8 cellular contexts compared by ENCODE assay signal in genomic region chr11:130001491-130002351, GRCh38. TPM values are rescaled to one million over a fixed set of nuclear protein-coding genes. Genes with fewer than 3 reads are reported as not detected.
A peak's percentile ranks its signal among the peaks of the same experiment; 100 is the strongest.
DNase-seq lines count a peak whose midpoint lies in the region; ATAC-seq and TF ChIP-seq lines count a peak whose summit lies in the region.

No MANE protein-coding gene starts in this region.

- peaks cover 43% of the 10 kb centered on the region for H3K79me2 ChIP-seq in osteoblast (ENCODE audit: insufficient read depth, low read length)

- H3K4me2 ChIP-seq in osteoblast (ENCODE audit: insufficient read depth, low read length), result peak overlapping the region; percentile 97

- no peaks in the 10 kb centered on the region for H3K9me3 ChIP-seq in osteoblast (ENCODE audit: low read depth, low read length)
- H3K9me3 ChIP-seq in uterus, result no peaks in the 10 kb centered on the region

- H3K4me3 ChIP-seq in osteoblast (ENCODE audit: insufficient read depth, low read length) (peak overlapping the region; percentile 82), uterus (peak overlapping the region; percentile 65 to 84)

- intact Hi-C loops in head of caudate nucleus (cut with DNase I) (loop anchor here (2.0 kb wide), 1 partner anchor 67 kb away; the partner anchor contains the start of gene APLP2), uterus (cut with DNase I; ENCODE audit: low total_unique reads) (loop anchor here (2.0 kb wide), 1 partner anchor 69 kb away; no protein-coding TSS in a partner anchor)

- H3K27ac ChIP-seq in osteoblast (ENCODE audit: low read depth, low read length), result peak overlapping the region; percentile 100
- peak overlapping the region; percentile 100 for H3K27ac ChIP-seq in uterus

- H3K9me3 Mint-ChIP-seq in activated naive CD4-positive, alpha-beta T cell treated with anti-CD3 and anti-CD28 coated beads, Interleukin-2, amount 50 U/mL, for 24 hours, result no peaks in the 10 kb centered on the region

- H3K27me3 Mint-ChIP-seq in activated naive CD4-positive, alpha-beta T cell treated with anti-CD3 and anti-CD28 coated beads, Interleukin-2, amount 50 U/mL, for 24 hours, result no peaks in the 10 kb centered on the region

- ATAC-seq in GM18502 (IDR thresholded peaks at IDR 0.05; ENCODE audit: poor library complexity, unreplicated experiment) (peak; percentile 29), HG02973 (IDR thresholded peaks at IDR 0.05; ENCODE audit: unreplicated experiment) (peak; percentile 28)

- no peak for TF ChIP-seq CTCF in osteoblast (IDR thresholded peaks at IDR 0.05; ENCODE audit: extremely low read depth, low read depth, low read length)
- TF ChIP-seq CTCF in uterus (IDR thresholded peaks at IDR 0.05), result peak in 1 of 4 experiments; percentile 12

- peak overlapping the region; percentile 95 for H2AFZ ChIP-seq in osteoblast (ENCODE audit: low read length)

- H3K27ac Mint-ChIP-seq in activated naive CD4-positive, alpha-beta T cell treated with anti-CD3 and anti-CD28 coated beads, Interleukin-2, amount 50 U/mL, for 24 hours, result peak overlapping the region; percentile 96

- peak overlapping the region; percentile 90 for H3K4me3 Mint-ChIP-seq in activated naive CD4-positive, alpha-beta T cell treated with anti-CD3 and anti-CD28 coated beads, Interleukin-2, amount 50 U/mL, for 24 hours

- no peak for TF ChIP-seq POLR2A in uterus (IDR thresholded peaks at IDR 0.05)

- DNase-seq in ACHN (peak; percentile 2), NCI-H82 (lab: John Stamatoyannopoulos, UW) (peak; percentile 78), head of caudate nucleus (peak in 38 of 42 donors; percentile 5 to 64 (median 38)), osteoblast (ENCODE audit: insufficient read length, low spot score, missing footprints) (peak; percentile 94), uterus (peak in 1 of 2 donors; percentile 24)

- peaks cover 51% of the 10 kb centered on the region for H3K4me1 Mint-ChIP-seq in activated naive CD4-positive, alpha-beta T cell treated with anti-CD3 and anti-CD28 coated beads, Interleukin-2, amount 50 U/mL, for 24 hours

- H3K4me1 ChIP-seq in osteoblast (ENCODE audit: insufficient read depth, low read length) (peaks cover 13% of the 10 kb centered on the region), uterus (peaks cover 0 to 4% of the 10 kb centered on the region in 2 donors)

- H3K36me3 ChIP-seq in osteoblast (ENCODE audit: insufficient read depth, low read length), result no peaks in the 10 kb centered on the region
- no peaks in the 10 kb centered on the region for H3K36me3 ChIP-seq in uterus

- H3K27me3 ChIP-seq in osteoblast (ENCODE audit: insufficient read depth, low read length) (no peaks in the 10 kb centered on the region), uterus (no peaks in the 10 kb centered on the region)

- in situ Hi-C loops in ACHN (cut with HindIII; ENCODE audit: low pct_ligation_motif_present, low pct_unique_long_range_greater_than_20kb, low sequenced_read_pairs), result no loop called here

- H3K36me3 Mint-ChIP-seq in activated naive CD4-positive, alpha-beta T cell treated with anti-CD3 and anti-CD28 coated beads, Interleukin-2, amount 50 U/mL, for 24 hours, result peaks cover 2% of the 10 kb centered on the region

- no peaks in the 10 kb centered on the region for H4K20me1 ChIP-seq in osteoblast (ENCODE audit: insufficient read depth, low read length)

RNA-seq across cellular contexts. Expression of gene PRDM10, which starts 0.9 kb away (rescaled TPM):
- 8.0 and 8.8 TPM in 2 replicates for total RNA-seq in osteoblast
- 10 to 100 TPM in 1 of 4 donors, 1 to 10 TPM in 2, under 1 TPM in 1; 0.29 to 18.6 (median 6.7) TPM for total RNA-seq in uterus
